Comparison of ENCODE assay signal across 16 cellular contexts in genomic region chr3:114460459-114460858, GRCh38.
DNase-seq lines count a peak whose midpoint lies in the region; ATAC-seq, FAIRE-seq and TF ChIP-seq lines count a peak whose summit lies in the region.
"Had no signal": no experiment of that assay in that cellular context is flagged by ENCODE, and none has a peak within 500 bp of the region (broad histone marks: within the 10 kb centered on the region; RNA-seq: fewer than 3 reads in every experiment).

No MANE protein-coding gene starts in this region.

- peak; percentile 43 for FAIRE-seq in GM12891 (lab: Jason Lieb, UNC)
- FAIRE-seq: A204.1, HepG2 had no signal

- no peak for TF ChIP-seq POLR2A in GM12891 (IDR thresholded peaks at IDR 0.05; ENCODE audit: low read depth, low read length)

- no peak for DNase-seq in GM12891 (ENCODE audit: insufficient read length, low spot score)
- DNase-seq in occipital lobe (lab: John Stamatoyannopoulos, UW) = no peak
- DNase-seq in NCI-H774 (lab: John Stamatoyannopoulos, UW) = no peak
- DNase-seq in GM03348 (ENCODE audit: low spot score) = no peak
- DNase-seq in globus pallidus (ENCODE audit: low spot score) = no peak
- DNase-seq: mesenchymal stem cell; NCI-H1436; ovary; SK-N-SH; stimulated activated CD4-positive, alpha-beta T cell treated with anti-CD3 and anti-CD28 coated beads, Interleukin-12 subunit alpha, Interleukin-12 subunit beta, amount 100 ng/mL, for 4 hours had no signal

- ATAC-seq in GM19395 (IDR thresholded peaks at IDR 0.05; ENCODE audit: unreplicated experiment) (peak; percentile 53), HG02623 (IDR thresholded peaks at IDR 0.05; ENCODE audit: unreplicated experiment) (peak; percentile 37), HG03378 (IDR thresholded peaks at IDR 0.05; ENCODE audit: unreplicated experiment) (peak; percentile 40)
- ATAC-seq: HCT116, HepG2 had no signal

TF ChIP-seq in GM12891, 5 proteins besides CTCF, POLR2A, EP300 and RAD21:
- TF ChIP-seq POU2F2 (IDR thresholded peaks at IDR 0.05; ENCODE audit: low read depth, low read length) = no peak
- TF ChIP-seq PAX5 (IDR thresholded peaks at IDR 0.05; ENCODE audit: insufficient read depth, low read length, severe bottlenecking) = no peak
- TF ChIP-seq POLR2AphosphoS5 (IDR thresholded peaks at IDR 0.05; ENCODE audit: low read depth, low read length) = no peak
- TF ChIP-seq TAF1 (IDR thresholded peaks at IDR 0.05; ENCODE audit: low read depth, low read length) = no peak
- TF ChIP-seq SPI1 (IDR thresholded peaks at IDR 0.05; ENCODE audit: low read depth, low read length) = no peak
TF ChIP-seq in GM12891: peak in this region for 0.
